ENCODE assay signal across 9 cellular contexts in the genomic region with DNA sequence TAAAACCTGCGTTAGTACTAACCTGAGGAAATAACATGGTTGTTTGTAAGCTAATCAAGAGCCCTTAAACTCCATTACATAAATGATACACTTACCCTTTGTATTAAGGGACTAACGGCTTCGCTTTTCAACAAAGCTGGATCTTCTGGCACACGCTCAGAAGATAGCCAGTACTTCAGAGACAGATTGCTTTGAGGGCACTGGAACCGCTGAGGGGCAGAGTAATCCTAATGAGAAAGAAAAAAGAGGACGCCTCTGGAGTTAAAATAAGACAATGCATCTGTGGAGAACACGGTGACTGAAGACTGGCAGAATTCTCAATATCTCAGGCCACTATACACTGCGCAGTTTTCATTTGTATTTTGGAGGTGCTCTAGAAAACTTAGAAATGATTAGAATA. TPM values are rescaled to one million over a fixed set of nuclear protein-coding genes. Genes with fewer than 3 reads are reported as not detected.
A peak's percentile ranks its signal among the peaks of the same experiment; 100 is the strongest.
DNase-seq lines count a peak whose midpoint lies in the region; TF ChIP-seq lines count a peak whose summit lies in the region.
"Had no signal": no experiment of that assay in that cellular context is flagged by ENCODE, and none has a peak within 500 bp of the region (broad histone marks: within the 10 kb centered on the region; RNA-seq: fewer than 3 reads in every experiment).

No MANE protein-coding gene starts in this region.

- H3K4ac ChIP-seq in mesenchymal stem cell (ENCODE audit: low read depth in 1 of 2, low read length in 2 of 2): no peak overlapping the region

- no peaks in the 10 kb centered on the region; the same call in 1 of the 2 replicates for H3K9me3 ChIP-seq in AG04450 (ENCODE audit: control insufficient read depth, insufficient read depth, low read length)
- H3K9me3 ChIP-seq in HUES6 (ENCODE audit: control insufficient read depth, insufficient read depth, low read depth, low read length): no peaks in the 10 kb centered on the region
- H3K9me3 ChIP-seq in mesenchymal stem cell (ENCODE audit: control insufficient read depth, low read length): no peaks in the 10 kb centered on the region

- H2BK120ac ChIP-seq in mesenchymal stem cell (ENCODE audit: low read depth, low read length): no peak overlapping the region

- H3K4me2 ChIP-seq in mesenchymal stem cell (ENCODE audit: low read length, poor library complexity, severe bottlenecking): no peak overlapping the region

- H2BK15ac ChIP-seq in mesenchymal stem cell (ENCODE audit: low read depth, poor library complexity, severe bottlenecking): no peak overlapping the region

- H2BK12ac ChIP-seq in mesenchymal stem cell (ENCODE audit: low read length in 2 of 2): no peak overlapping the region

- H3K27ac Mint-ChIP-seq in activated T-helper 2 cell treated with anti-CD3 and anti-CD28 coated beads, Interferon-gamma antibody, Interleukin-2, Interleukin-4, amounts not matched to agents 10 μg/mL and 5 μg/mL and 100 μg/mL, durations not matched to agents 14 hours and 24 hours and 36 hours: no peak overlapping the region

- H3K14ac ChIP-seq in mesenchymal stem cell (ENCODE audit: low read length in 2 of 2): no peak overlapping the region

- H3K36me3 Mint-ChIP-seq in activated T-helper 2 cell treated with anti-CD3 and anti-CD28 coated beads, Interferon-gamma antibody, Interleukin-2, Interleukin-4, amounts not matched to agents 10 μg/mL and 5 μg/mL and 100 μg/mL, durations not matched to agents 14 hours and 24 hours and 36 hours (ENCODE audit: low read depth): peaks cover 3% of the 10 kb centered on the region

- H3K9ac ChIP-seq in HUES6 (ENCODE audit: low read length): no peak overlapping the region
- peak overlapping the region; percentile 94 for H3K9ac ChIP-seq in mesenchymal stem cell (ENCODE audit: low read length)

- no peak overlapping the region for H4K8ac ChIP-seq in mesenchymal stem cell (ENCODE audit: low read length)

- H2BK5ac ChIP-seq in mesenchymal stem cell (ENCODE audit: low read depth, low read length, poor library complexity, severe bottlenecking): no peak overlapping the region

- DNase-seq in AG04450 (ENCODE audit: low read depth, low spot score) (no peak), mesenchymal stem cell (no peak), DMS114 treated with DMSO at 0.1 percent for 48 hours (lab: John Stamatoyannopoulos, UW; ENCODE audit: unreplicated experiment) (no peak), occipital lobe (lab: John Stamatoyannopoulos, UW) (no peak), SIG-M5 treated with dmso at 0.1 percent for 504 hours (lab: John Stamatoyannopoulos, UW; ENCODE audit: unreplicated experiment) (no peak), posterior cingulate gyrus (no peak)
- DNase-seq in activated T-helper 2 cell treated with anti-CD3 and anti-CD28 coated beads, Interferon-gamma antibody, Interleukin-2, Interleukin-4, amounts not matched to agents 10 μg/mL and 5 μg/mL and 100 μg/mL, durations not matched to agents 14 hours and 24 hours and 36 hours (ENCODE audit: low spot score): no peak
- DNase-seq: Karpas-422 had no signal

- peak overlapping the region; percentile 79 for H3K4me3 ChIP-seq in AG04450 (ENCODE audit: low read depth, low read length)
- H3K4me3 ChIP-seq in HUES6 (ENCODE audit: low read depth, low read length): peak overlapping the region; percentile 72; the same call in 1 of the 2 replicates
- H3K4me3 ChIP-seq in mesenchymal stem cell (ENCODE audit: insufficient read depth in 1 of 2, low read depth in 1 of 2, low read length in 2 of 2): peak overlapping the region in 1 of 2 experiments; percentile 88

- 89% methylated on average over 8 of the region's 8 CpGs for WGBS in mesenchymal stem cell

- no peaks in the 10 kb centered on the region for H3K9me3 Mint-ChIP-seq in activated T-helper 2 cell treated with anti-CD3 and anti-CD28 coated beads, Interferon-gamma antibody, Interleukin-2, Interleukin-4, amounts not matched to agents 10 μg/mL and 5 μg/mL and 100 μg/mL, durations not matched to agents 14 hours and 24 hours and 36 hours

- no peak for TF ChIP-seq CTCF in AG04450 (IDR thresholded peaks at IDR 0.05; ENCODE audit: low read depth, low read length)

- H3K36me3 ChIP-seq in HUES6 (ENCODE audit: control insufficient read depth, insufficient read depth, low read length) (peaks cover 7% of the 10 kb centered on the region), mesenchymal stem cell (ENCODE audit: control insufficient read depth in 1 of 2, insufficient read depth in 2 of 2, low read depth in 1 of 2, low read length in 2 of 2) (peaks cover 0 to 31% of the 10 kb centered on the region in 2 experiments)

- no peak overlapping the region for H2AK5ac ChIP-seq in mesenchymal stem cell (ENCODE audit: low read length, severe bottlenecking)

- H3K27ac ChIP-seq in AG04450 (ENCODE audit: low read depth, low read length) (no peak overlapping the region), HUES6 (ENCODE audit: low read depth, low read length) (no peak overlapping the region), mesenchymal stem cell (ENCODE audit: low read length, poor library complexity, severe bottlenecking) (no peak overlapping the region)

- POLR2A ChIA-PET in AG04450 (lab: Yijun Ruan, JAX): interaction anchor here (0.7 kb wide), 1 partner anchor 45 kb away, joined by 4 read pairs; no protein-coding TSS in a partner anchor

- H3K23ac ChIP-seq in mesenchymal stem cell (ENCODE audit: low read length in 2 of 2): no peak overlapping the region

- H4K91ac ChIP-seq in mesenchymal stem cell (ENCODE audit: low read length): no peak overlapping the region

- H2AFZ ChIP-seq in mesenchymal stem cell (ENCODE audit: low read depth, low read length): no peak overlapping the region

- H3K4me1 Mint-ChIP-seq in activated T-helper 2 cell treated with anti-CD3 and anti-CD28 coated beads, Interferon-gamma antibody, Interleukin-2, Interleukin-4, amounts not matched to agents 10 μg/mL and 5 μg/mL and 100 μg/mL, durations not matched to agents 14 hours and 24 hours and 36 hours (ENCODE audit: low read depth): peaks cover 33% of the 10 kb centered on the region

- H3K27me3 ChIP-seq in AG04450 (ENCODE audit: control insufficient read depth, insufficient read depth, low read length) (no peaks in the 10 kb centered on the region), HUES6 (ENCODE audit: control insufficient read depth, insufficient read depth, low read length) (no peaks in the 10 kb centered on the region), mesenchymal stem cell (ENCODE audit: control insufficient read depth in 1 of 2, insufficient read depth in 1 of 2, low read length in 2 of 2) (no peaks in the 10 kb centered on the region)

- peaks cover 3% of the 10 kb centered on the region for H3K79me1 ChIP-seq in mesenchymal stem cell (replicated peaks; ENCODE audit: low read length, poor library complexity, severe bottlenecking)

- no peak overlapping the region for H3K18ac ChIP-seq in mesenchymal stem cell (ENCODE audit: low read depth in 1 of 2, low read length in 2 of 2)

- H3K4me1 ChIP-seq in HUES6 (ENCODE audit: control insufficient read depth, insufficient read depth, low read length) (peaks cover 24% of the 10 kb centered on the region; the same call in 1 of the 2 replicates), mesenchymal stem cell (ENCODE audit: control insufficient read depth, insufficient read depth, low read depth, low read length) (no peaks in the 10 kb centered on the region)

- intact Hi-C loops in activated T-helper 2 cell treated with anti-CD3 and anti-CD28 coated beads, Interferon-gamma antibody, Interleukin-2, Interleukin-4, amounts not matched to agents 10 μg/mL and 5 μg/mL and 100 μg/mL, durations not matched to agents 14 hours and 24 hours and 36 hours (cut with micrococcal nuclease): no loop called here
- intact Hi-C loops in posterior cingulate gyrus (cut with DNase I): loop anchor here (5.0 kb wide), 1 partner anchor 166 kb away; a partner anchor contains a TSS

- CTCF ChIA-PET in AG04450 (lab: Charles Lee): interaction anchor here (1.0 to 2.5 kb wide), 2 partner anchors 21 to 132 kb away, joined by 3 to 16 read pairs; no protein-coding TSS in a partner anchor

- no peaks in the 10 kb centered on the region for H3K27me3 Mint-ChIP-seq in activated T-helper 2 cell treated with anti-CD3 and anti-CD28 coated beads, Interferon-gamma antibody, Interleukin-2, Interleukin-4, amounts not matched to agents 10 μg/mL and 5 μg/mL and 100 μg/mL, durations not matched to agents 14 hours and 24 hours and 36 hours (ENCODE audit: low read depth)

- H3K4me3 Mint-ChIP-seq in activated T-helper 2 cell treated with anti-CD3 and anti-CD28 coated beads, Interferon-gamma antibody, Interleukin-2, Interleukin-4, amounts not matched to agents 10 μg/mL and 5 μg/mL and 100 μg/mL, durations not matched to agents 14 hours and 24 hours and 36 hours (ENCODE audit: low read depth): peak overlapping the region; percentile 90

RNA-seq across cellular contexts. Expression of a gene that starts 1.5 kb away (rescaled TPM):
- 69.7 and 129 TPM in 2 replicates for polyA plus RNA-seq in AG04450 (2011; rRNA removed)
- 32.6 and 75.8 TPM in 2 replicates for polyA minus RNA-seq in AG04450 (2011; rRNA and poly(A)+ RNA removed)
- 135 and 137 TPM in 2 replicates for total RNA-seq in activated T-helper 2 cell treated with anti-CD3 and anti-CD28 coated beads, Interferon-gamma antibody, Interleukin-2, Interleukin-4, amounts not matched to agents 10 μg/mL and 5 μg/mL and 100 μg/mL, durations not matched to agents 14 hours and 24 hours and 36 hours
- polyA plus RNA-seq in mesenchymal stem cell (2013, experiment 1 of 2): 150 TPM
- polyA plus RNA-seq in mesenchymal stem cell (2013, experiment 2 of 2): 176 TPM
- total RNA-seq in occipital lobe: 100 TPM
